Comparison of ENCODE assay signal across 1 cellular context in genomic region chr1:38045431-38046332, GRCh38.
A peak's percentile ranks its signal among the peaks of the same experiment; 100 is the strongest.
TF ChIP-seq lines count a peak whose summit lies in the region.

No MANE protein-coding gene starts in this region.

TF ChIP-seq in H1, 55 proteins besides CTCF, POLR2A, EP300 and RAD21:
- TF ChIP-seq, protein P1, sequence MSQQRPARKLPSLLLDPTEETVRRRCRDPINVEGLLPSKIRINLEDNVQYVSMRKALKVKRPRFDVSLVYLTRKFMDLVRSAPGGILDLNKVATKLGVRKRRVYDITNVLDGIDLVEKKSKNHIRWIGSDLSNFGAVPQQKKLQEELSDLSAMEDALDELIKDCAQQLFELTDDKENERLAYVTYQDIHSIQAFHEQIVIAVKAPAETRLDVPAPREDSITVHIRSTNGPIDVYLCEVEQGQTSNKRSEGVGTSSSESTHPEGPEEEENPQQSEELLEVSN (IDR thresholded peaks at IDR 0.05): peak; percentile 95
- TF ChIP-seq GABPA (IDR thresholded peaks at IDR 0.05; ENCODE audit: borderline replicate concordance, insufficient read depth, low read length) (no peak), RNF2 (IDR thresholded peaks at IDR 0.05; ENCODE audit: borderline replicate concordance, low read depth, low read length, missing control alignments, poor library complexity, severe bottlenecking) (peak; percentile 39), FOSL1 (IDR thresholded peaks at IDR 0.05; ENCODE audit: insufficient read depth, low read depth, low read length) (no peak), TAF7 (optimal IDR thresholded peaks at IDR 0.05; ENCODE audit: borderline replicate concordance, low read depth, low read length) (no peak), ZNF274 (IDR thresholded peaks at IDR 0.05; ENCODE audit: borderline replicate concordance, extremely low read depth, low read length) (no peak), MAFK (IDR thresholded peaks at IDR 0.05; ENCODE audit: low read depth, low read length) (no peak), SP2 (IDR thresholded peaks at IDR 0.05; ENCODE audit: low read length) (no peak), RBBP5 (IDR thresholded peaks at IDR 0.05; ENCODE audit: borderline replicate concordance, low read depth, low read length) (no peak), BACH1 (IDR thresholded peaks at IDR 0.05; ENCODE audit: low read length) (no peak), MAX (IDR thresholded peaks at IDR 0.05) (peak; percentile 97), ATF3 (IDR thresholded peaks at IDR 0.05; ENCODE audit: insufficient read depth, low read depth, low read length) (no peak), KDM5A (IDR thresholded peaks at IDR 0.05; ENCODE audit: low read length) (no peak), CREB1 (IDR thresholded peaks at IDR 0.05) (0 out of 2 replicates have a peak, but pooled peaks have one; percentile 36), YY1 (IDR thresholded peaks at IDR 0.05; ENCODE audit: low read depth, low read length) (peak; percentile 16; the same call in 1 of the 2 replicates), JUND (IDR thresholded peaks at IDR 0.05; ENCODE audit: low read length) (no peak), KDM4A (IDR thresholded peaks at IDR 0.05; ENCODE audit: low read depth, low read length, severe bottlenecking) (peak; percentile 69), SUZ12 (IDR thresholded peaks at IDR 0.05; ENCODE audit: low read length) (peak; percentile 87), EZH2 (IDR thresholded peaks at IDR 0.05; ENCODE audit: low read depth, low read length, severe bottlenecking) (peak; percentile 81), EGR1 (IDR thresholded peaks at IDR 0.05; ENCODE audit: borderline replicate concordance, low read depth, low read length) (no peak), BRCA1 (IDR thresholded peaks at IDR 0.05; ENCODE audit: low read depth, low read length) (no peak), ASH2L (IDR thresholded peaks at IDR 0.05; ENCODE audit: low read length) (peak; percentile 47), BCL11A (IDR thresholded peaks at IDR 0.05; ENCODE audit: low read depth in 2 of 2, low read length in 2 of 2) (no peak), CBX5 (IDR thresholded peaks at IDR 0.05; ENCODE audit: low read depth, low read length) (no peak), RXRA (IDR thresholded peaks at IDR 0.05; ENCODE audit: insufficient read depth, low read depth, low read length) (no peak), HDAC2 (IDR thresholded peaks at IDR 0.05; ENCODE audit: borderline replicate concordance in 1 of 2, low read depth in 2 of 2, low read length in 2 of 2) (no peak), SP4 (IDR thresholded peaks at IDR 0.05; ENCODE audit: low read length) (no peak), KDM1A (IDR thresholded peaks at IDR 0.05; ENCODE audit: borderline replicate concordance, low read length) (no peak), CTBP2 (IDR thresholded peaks at IDR 0.05; ENCODE audit: borderline replicate concordance, insufficient read depth, insufficient read length, low read length) (no peak), CEBPB (IDR thresholded peaks at IDR 0.05; ENCODE audit: low read depth, low read length) (no peak), SIN3A (conservative IDR thresholded peaks at IDR 0.05 in 1 of 2, IDR thresholded peaks at IDR 0.05 in 1 of 2; ENCODE audit: low read depth in 1 of 2, low read length in 2 of 2) (no peak), TBP (IDR thresholded peaks at IDR 0.05; ENCODE audit: low read depth, low read length) (no peak), CBX8 (IDR thresholded peaks at IDR 0.05; ENCODE audit: borderline replicate concordance, low read depth, low read length) (no peak), RFX5 (IDR thresholded peaks at IDR 0.05; ENCODE audit: borderline replicate concordance, low read depth, low read length) (no peak)
- TF ChIP-seq, protein P2, sequence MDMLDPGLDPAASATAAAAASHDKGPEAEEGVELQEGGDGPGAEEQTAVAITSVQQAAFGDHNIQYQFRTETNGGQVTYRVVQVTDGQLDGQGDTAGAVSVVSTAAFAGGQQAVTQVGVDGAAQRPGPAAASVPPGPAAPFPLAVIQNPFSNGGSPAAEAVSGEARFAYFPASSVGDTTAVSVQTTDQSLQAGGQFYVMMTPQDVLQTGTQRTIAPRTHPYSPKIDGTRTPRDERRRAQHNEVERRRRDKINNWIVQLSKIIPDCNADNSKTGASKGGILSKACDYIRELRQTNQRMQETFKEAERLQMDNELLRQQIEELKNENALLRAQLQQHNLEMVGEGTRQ (IDR thresholded peaks at IDR 0.05; ENCODE audit: low read length): no peak
